Comparison of ENCODE assay signal across 20 cellular contexts in genomic region chr20:5159928-5160327, GRCh38.
"Had no signal": no experiment of that assay in that cellular context is flagged by ENCODE, and none has a peak within 500 bp of the region (broad histone marks: within the 10 kb centered on the region; RNA-seq: fewer than 3 reads in every experiment).

No MANE protein-coding gene starts in this region.

- DNase-seq: activated B cell treated with CpG ODN at 0.5 μM for 24 hours; activated CD4-positive, alpha-beta memory T cell treated with anti-CD3 and anti-CD28 coated beads, Interleukin-2, amount 10 ng/mL, durations not matched to agents 7 days and 5 days; activated CD4-positive, alpha-beta T cell treated with anti-CD3 and anti-CD28 coated beads for 4 hours; activated CD8-positive, alpha-beta memory T cell treated with anti-CD3 and anti-CD28 coated beads, Interleukin-2, amount 10 ng/mL, durations not matched to agents 7 days and 5 days; activated naive CD4-positive, alpha-beta T cell treated with Interleukin-2 at 50 U/mL for 16 hours; activated naive CD8-positive, alpha-beta T cell treated with anti-CD3 and anti-CD28 coated beads, Interleukin-2, amount 50 U/mL, for 24 hours; cerebellar nuclear complex; effector memory CD4-positive, alpha-beta T cell; left colon; lower lobe of right lung; stimulated activated naive CD8-positive, alpha-beta T cell treated with anti-CD3 and anti-CD28 coated beads, Interleukin-15, Interleukin-2, amounts not matched to agents 100 U/mL and 50 U/mL, for 24 hours; T-cell; transverse colon had no signal

- H3K4me3 ChIP-seq: breast epithelium, esophagus muscularis mucosa, lower lobe of right lung, skin epidermis, transverse colon, vagina had no signal

- ATAC-seq: activated CD8-positive, alpha-beta memory T cell treated with anti-CD3 and anti-CD28 coated beads, Interleukin-2, amount 10 ng/mL, durations not matched to agents 7 days and 5 days; activated naive CD8-positive, alpha-beta T cell treated with anti-CD3 and anti-CD28 coated beads, Interleukin-2, amount 50 U/mL, for 24 hours; left colon; lower lobe of right lung; stimulated activated naive CD8-positive, alpha-beta T cell treated with anti-CD3 and anti-CD28 coated beads, Interleukin-15, Interleukin-2, amounts not matched to agents 100 U/mL and 50 U/mL, for 24 hours; T-cell had no signal

- H3K27me3 ChIP-seq: breast epithelium, esophagus muscularis mucosa, transverse colon, vagina had no signal

- H3K4me1 ChIP-seq: breast epithelium had no signal

- H3K27me3 Mint-ChIP-seq: activated B cell treated with CpG ODN at 0.5 μM for 24 hours; activated CD4-positive, alpha-beta memory T cell treated with anti-CD3 and anti-CD28 coated beads, Interleukin-2, amount 10 ng/mL, durations not matched to agents 7 days and 5 days; activated CD8-positive, alpha-beta memory T cell treated with anti-CD3 and anti-CD28 coated beads, Interleukin-2, amount 10 ng/mL, durations not matched to agents 7 days and 5 days; activated naive CD8-positive, alpha-beta T cell treated with anti-CD3 and anti-CD28 coated beads, Interleukin-2, amount 50 U/mL, for 24 hours; dendritic cell treated with granulocyte-macrophage colony-stimulating factor and Interleukin-4, amounts not matched to agents 40 ng/mL and 50 ng/mL, for 4 days; T-cell had no signal

- H3K36me3 ChIP-seq: breast epithelium, esophagus muscularis mucosa, lower lobe of right lung, transverse colon, vagina had no signal

- H3K27ac ChIP-seq: breast epithelium, esophagus muscularis mucosa, lower lobe of right lung, skin epidermis, transverse colon, vagina had no signal

- H3K9me3 ChIP-seq: breast epithelium, esophagus muscularis mucosa, lower lobe of right lung, transverse colon, vagina had no signal

- H3K9me3 Mint-ChIP-seq: activated CD4-positive, alpha-beta memory T cell treated with anti-CD3 and anti-CD28 coated beads, Interleukin-2, amount 10 ng/mL, durations not matched to agents 7 days and 5 days; activated naive CD8-positive, alpha-beta T cell treated with anti-CD3 and anti-CD28 coated beads, Interleukin-2, amount 50 U/mL, for 24 hours; activated T-helper 2 cell treated with anti-CD3 and anti-CD28 coated beads, Interferon-gamma antibody, Interleukin-2, Interleukin-4, amounts not matched to agents 10 μg/mL and 5 μg/mL and 100 μg/mL, durations not matched to agents 14 hours and 24 hours and 36 hours; dendritic cell treated with granulocyte-macrophage colony-stimulating factor and Interleukin-4, amounts not matched to agents 40 ng/mL and 50 ng/mL, for 4 days; T-cell had no signal

- H3K27ac Mint-ChIP-seq: activated B cell treated with CpG ODN at 0.5 μM for 24 hours; activated CD4-positive, alpha-beta memory T cell treated with anti-CD3 and anti-CD28 coated beads, Interleukin-2, amount 10 ng/mL, durations not matched to agents 7 days and 5 days; activated CD8-positive, alpha-beta memory T cell treated with anti-CD3 and anti-CD28 coated beads, Interleukin-2, amount 10 ng/mL, durations not matched to agents 7 days and 5 days; activated naive CD8-positive, alpha-beta T cell treated with anti-CD3 and anti-CD28 coated beads, Interleukin-2, amount 50 U/mL, for 24 hours; activated T-helper 2 cell treated with anti-CD3 and anti-CD28 coated beads, Interferon-gamma antibody, Interleukin-2, Interleukin-4, amounts not matched to agents 10 μg/mL and 5 μg/mL and 100 μg/mL, durations not matched to agents 14 hours and 24 hours and 36 hours; mesothelial cell of epicardium; T-cell had no signal

- H3K4me3 Mint-ChIP-seq: activated B cell treated with CpG ODN at 0.5 μM for 24 hours; activated CD4-positive, alpha-beta memory T cell treated with anti-CD3 and anti-CD28 coated beads, Interleukin-2, amount 10 ng/mL, durations not matched to agents 7 days and 5 days; activated CD8-positive, alpha-beta memory T cell treated with anti-CD3 and anti-CD28 coated beads, Interleukin-2, amount 10 ng/mL, durations not matched to agents 7 days and 5 days; activated naive CD8-positive, alpha-beta T cell treated with anti-CD3 and anti-CD28 coated beads, Interleukin-2, amount 50 U/mL, for 24 hours; dendritic cell treated with granulocyte-macrophage colony-stimulating factor and Interleukin-4, amounts not matched to agents 40 ng/mL and 50 ng/mL, for 4 days; mesothelial cell of epicardium; T-cell had no signal

- H3K36me3 Mint-ChIP-seq: mesothelial cell of epicardium had no signal
